ENCODE assay signal across 8 cellular contexts in genomic region chr18:10525563-10526210, GRCh38. TPM values are rescaled to one million over a fixed set of nuclear protein-coding genes. Genes with fewer than 3 reads are reported as not detected.
DNase-seq lines count a peak whose midpoint lies in the region; ATAC-seq and TF ChIP-seq lines count a peak whose summit lies in the region.

Gene NAPG (plus strand): TSS chr18:10526027. CDS start chr18:10526103, 76 bp downstream.

- POLR2A ChIA-PET in T-cell (lab: Charles Lee) = interaction anchor here (0.6 to 0.9 kb wide), 2 partner anchors 36 to 610 kb away, joined by 3 to 5 read pairs; no protein-coding TSS in a partner anchor

- H3K9me3 Mint-ChIP-seq in T-cell (no peaks in the 10 kb centered on the region), type B pancreatic cell (no peaks in the 10 kb centered on the region)

- CTCF ChIA-PET in T-cell (lab: Charles Lee) = interaction anchor here in 1 of 2 donors (1.0 to 1.5 kb wide), 4 partner anchors 9 to 1868 kb away, joined by 3 to 6 read pairs (median 3); no protein-coding TSS in a partner anchor

- intact Hi-C loops in heart left ventricle (cut with DNase I) = loop anchor here in 4 of 10 donors (5.0 to 10.0 kb wide), 4 partner anchors 613 to 951 kb away; partner anchors contain the start of genes RAB31 (in 1 of the 4) and VAPA (in 1 of the 4)

- peak; percentile 53 for DNase-seq in NCI-H1417 treated with DMSO at 0.1 percent for 48 hours (lab: John Stamatoyannopoulos, UW)
- DNase-seq in T-cell = peak; percentile 79 to 91 (median 87)
- peak; percentile 94 to 96 (median 96) for DNase-seq in heart left ventricle
- DNase-seq in pons (ENCODE audit: low spot score) = peak; percentile 91
- DNase-seq in type B pancreatic cell (ENCODE audit: extremely low spot score, unreplicated experiment) = peak; percentile 95

- H3K9me3 ChIP-seq in heart left ventricle = no peaks in the 10 kb centered on the region

- H3K4me3 Mint-ChIP-seq in T-cell = peak within 1 kb of the TSS; percentile 97 to 99 (median 99)
- peak within 1 kb of the TSS; percentile 98 for H3K4me3 Mint-ChIP-seq in type B pancreatic cell

- ATAC-seq in HG02763 (IDR thresholded peaks at IDR 0.05; ENCODE audit: unreplicated experiment) (peak; percentile 78), T-cell (replicated peaks in 1 of 4) (peak; percentile 85 to 91 (median 90)), heart left ventricle (peak; percentile 84 to 96 (median 94))

- H3K27ac ChIP-seq in adipose tissue (ENCODE audit: low read depth, low read length) (peak within 1 kb of the TSS; percentile 76), heart left ventricle (peak within 1 kb of the TSS; percentile 88 to 99 (median 95))

- H3K36me3 Mint-ChIP-seq in T-cell = peaks cover 3% of the 10 kb centered on the region
- H3K36me3 Mint-ChIP-seq in type B pancreatic cell = no peaks in the 10 kb centered on the region

- H3K27me3 Mint-ChIP-seq in T-cell = peaks cover 0 to 3% of the 10 kb centered on the region in 2 donors
- H3K27me3 Mint-ChIP-seq in type B pancreatic cell = no peaks in the 10 kb centered on the region

- no peaks in the 10 kb centered on the region for H3K27me3 ChIP-seq in heart left ventricle

- TF ChIP-seq POLR2A in heart left ventricle (IDR thresholded peaks at IDR 0.05) = peak in 1 of 2 donors; percentile 62

- peaks cover 53 to 57% (median 53%) of the 10 kb centered on the region in 3 donors for H3K4me1 Mint-ChIP-seq in T-cell
- peaks cover 41% of the 10 kb centered on the region for H3K4me1 Mint-ChIP-seq in type B pancreatic cell (ENCODE audit: unreplicated experiment)

- TF ChIP-seq CTCF in GM12875 (IDR thresholded peaks at IDR 0.05; ENCODE audit: borderline replicate concordance, insufficient read depth, low read depth, low read length) (no peak), heart left ventricle (IDR thresholded peaks at IDR 0.05) (peak in 1 of 12 donors; percentile 16), type B pancreatic cell (conservative IDR thresholded peaks at IDR 0.05) (no peak)

- 0 to 1% (median 1%) methylated on average over 37 to 38 of the region's 38 CpGs for WGBS in adipose tissue, 3 donors
- 0 to 4% (median 2%) methylated on average over 11 to 38 of the region's 38 CpGs for WGBS in heart left ventricle, 4 donors

- peaks cover 0 to 48% (median 31%) of the 10 kb centered on the region in 12 donors for H3K4me1 ChIP-seq in heart left ventricle

- H3K27ac Mint-ChIP-seq in T-cell (peak within 1 kb of the TSS; percentile 96 to 97), type B pancreatic cell (peak within 1 kb of the TSS; percentile 97)

- H3K36me3 ChIP-seq in heart left ventricle = peaks cover 0 to 1% (median 0%) of the 10 kb centered on the region in 9 donors

- H3K4me3 ChIP-seq in GM12875 (ENCODE audit: low read depth, low read length) (peak within 1 kb of the TSS; percentile 95), heart left ventricle (peak within 1 kb of the TSS; percentile 57 to 98 (median 79))

RNA-seq across cellular contexts. Expression of gene NAPG, which starts in this region (rescaled TPM):
- total RNA-seq in T-cell (10 to 100 TPM; 22.6 to 33.4 (median 28.0) TPM), heart left ventricle (10 to 100 TPM; 26.7 to 46.3 (median 35.1) TPM), type B pancreatic cell (ENCODE audit: low replicate concordance) (22.7 and 28.1 TPM in 2 replicates)
- polyA plus RNA-seq in adipose tissue (10 to 100 TPM in 2 of 3 donors, 1 to 10 TPM in 1; 6.7 to 12.4 (median 11.7) TPM), heart left ventricle (10 to 100 TPM; 12.7 to 28.5 TPM)

Comparison
In these comparisons a context has a peak if more than half of its experiments do, and no peak if none do; other contexts are left out.
1. Peak in every context shown above with its lines: DNase-seq, ATAC-seq, H3K4me3 ChIP-seq and H3K27ac ChIP-seq.